8 cellular contexts compared by ENCODE assay signal in genomic region chr7:151342102-151342646, GRCh38. TPM values are rescaled to one million over a fixed set of nuclear protein-coding genes. Genes with fewer than 3 reads are reported as not detected.
DNase-seq lines count a peak whose midpoint lies in the region; ATAC-seq and TF ChIP-seq lines count a peak whose summit lies in the region.

No MANE protein-coding gene starts in this region.

- peaks cover 32% of the 10 kb centered on the region for H3K36me3 Mint-ChIP-seq in Calu3 (ENCODE audit: insufficient read depth, unreplicated experiment)

- peak; percentile 42 for ATAC-seq in GM21367 (IDR thresholded peaks at IDR 0.05; ENCODE audit: unreplicated experiment)

- H3K79me1 ChIP-seq in mesendoderm (ENCODE audit: low read length), result peaks cover 3% of the 10 kb centered on the region

- peak overlapping the region; percentile 78 for H3K4me3 ChIP-seq in HUES6 (ENCODE audit: low read depth, low read length)
- peak overlapping the region; percentile 71 for H3K4me3 ChIP-seq in brain microvascular endothelial cell (ENCODE audit: low read depth, low read length)
- H3K4me3 ChIP-seq in mesendoderm (ENCODE audit: low read length), result peak overlapping the region; percentile 74

- H3K27ac Mint-ChIP-seq in Calu3 (ENCODE audit: unreplicated experiment), result no peak overlapping the region

- no peak overlapping the region for H3K4me2 ChIP-seq in mesendoderm (ENCODE audit: low read length)

- no peak for TF ChIP-seq CTCF in Calu3 (IDR thresholded peaks at IDR 0.05; ENCODE audit: unreplicated experiment)
- TF ChIP-seq CTCF in brain microvascular endothelial cell (IDR thresholded peaks at IDR 0.05; ENCODE audit: low read depth, low read length, missing control alignments), result no peak

- H3K9ac ChIP-seq in HUES6 (ENCODE audit: low read length), result peak overlapping the region; percentile 66
- peak overlapping the region; percentile 88 for H3K9ac ChIP-seq in mesendoderm (ENCODE audit: low read length)

- whole genome bisulfite sequencing in mesendoderm (ENCODE audit: extremely low coverage, insufficient coverage, low lambda C conversion rate), result no CpG with 5 or more reads among the region's 11 CpGs

- no peak overlapping the region for H2AK5ac ChIP-seq in mesendoderm (ENCODE audit: low read length)

- H3K4me3 Mint-ChIP-seq in Calu3 (ENCODE audit: low read depth, unreplicated experiment), result peak overlapping the region; percentile 70

- H3K36me3 ChIP-seq in HUES6 (ENCODE audit: control insufficient read depth, insufficient read depth, low read length) (peaks cover 23% of the 10 kb centered on the region), brain microvascular endothelial cell (replicated peaks) (peaks cover 16% of the 10 kb centered on the region), mesendoderm (ENCODE audit: control insufficient read depth, insufficient read depth, low read length) (no peaks in the 10 kb centered on the region)

- H3K27ac ChIP-seq in HUES6 (ENCODE audit: low read depth, low read length) (peak overlapping the region; percentile 26; the same call in 1 of the 2 replicates), brain microvascular endothelial cell (peak overlapping the region; percentile 29), mesendoderm (ENCODE audit: low read depth, low read length) (no peak overlapping the region)

- no peak overlapping the region for H2BK120ac ChIP-seq in mesendoderm (ENCODE audit: low read depth, low read length)

- H3K27me3 Mint-ChIP-seq in Calu3 (ENCODE audit: unreplicated experiment), result no peaks in the 10 kb centered on the region

- H3K4me1 ChIP-seq in HUES6 (ENCODE audit: control insufficient read depth, insufficient read depth, low read length), result 0 out of 2 replicates have a peak, but pooled peaks cover 4% of the 10 kb centered on the region
- no peaks in the 10 kb centered on the region for H3K4me1 ChIP-seq in mesendoderm (ENCODE audit: control insufficient read depth, low read depth, low read length)

- intact Hi-C loops in Calu3 (cut with micrococcal nuclease; ENCODE audit: unreplicated experiment), result no loop called here

- H3K9me3 Mint-ChIP-seq in Calu3 (ENCODE audit: low read depth, unreplicated experiment), result no peaks in the 10 kb centered on the region

- H2BK15ac ChIP-seq in mesendoderm (replicated peaks; ENCODE audit: low read depth), result no peak overlapping the region

- no peak overlapping the region for H3K23ac ChIP-seq in mesendoderm (ENCODE audit: low read length)

- H3K27me3 ChIP-seq in HUES6 (ENCODE audit: control insufficient read depth, insufficient read depth, low read length) (no peaks in the 10 kb centered on the region), brain microvascular endothelial cell (replicated peaks) (no peaks in the 10 kb centered on the region), mesendoderm (ENCODE audit: insufficient read depth, low read length, poor library complexity) (no peaks in the 10 kb centered on the region)

- H3K18ac ChIP-seq in mesendoderm (ENCODE audit: low read length), result no peak overlapping the region

- peaks cover 3% of the 10 kb centered on the region for H3K79me2 ChIP-seq in mesendoderm (ENCODE audit: control insufficient read depth, insufficient read depth, low read length)

- peak overlapping the region; percentile 93 for H3K56ac ChIP-seq in mesendoderm (ENCODE audit: low read length)

- no peak overlapping the region for H3K4ac ChIP-seq in mesendoderm (ENCODE audit: low read depth, low read length)

- no peak overlapping the region for H2BK5ac ChIP-seq in mesendoderm (ENCODE audit: low read length)

- DNase-seq in Calu3 (no peak), brain microvascular endothelial cell (no peak), mesendoderm (no peak), T1000 (lab: John Stamatoyannopoulos, UW) (no peak), GOT3 (lab: John Stamatoyannopoulos, UW) (no peak), COR-L47 (lab: John Stamatoyannopoulos, UW) (no peak)

- H4K8ac ChIP-seq in mesendoderm (ENCODE audit: low read depth, low read length), result peak overlapping the region; percentile 67

- no peaks in the 10 kb centered on the region for H3K9me3 ChIP-seq in HUES6 (ENCODE audit: control insufficient read depth, insufficient read depth, low read depth, low read length)

- CTCF ChIA-PET in Calu3 (lab: Charles Lee), result interaction anchor here (0.9 to 1.7 kb wide), 4 partner anchors 8 to 32 kb away, joined by 3 to 7 read pairs (median 4); no protein-coding TSS in a partner anchor

- in situ Hi-C loops in brain microvascular endothelial cell (cut with HindIII; ENCODE audit: low pct_ligation_motif_present, low sequenced_read_pairs), result no loop called here

- peaks cover 14% of the 10 kb centered on the region for H3K4me1 Mint-ChIP-seq in Calu3 (ENCODE audit: low read depth, unreplicated experiment)

- BruUV-seq in Calu3 (replicated peaks; lab: Mats Ljungman, UMichigan), result TSS peak; percentile 68

- no peak overlapping the region for H4K5ac ChIP-seq in mesendoderm (ENCODE audit: low read length)

RNA-seq across cellular contexts. Expression of gene NUB1, which starts 0.6 kb away (rescaled TPM):
- total RNA-seq in Calu3 (2022), result 56.2 and 69.2 TPM in 2 replicates
- polyA plus RNA-seq in mesendoderm (2013, experiment 1 of 2), result 42.7 TPM
- polyA plus RNA-seq in mesendoderm (2013, experiment 2 of 2), result 43.4 TPM
